Comparison of ENCODE assay signal across 1 cellular context in genomic region chr1:6603851-6604558, GRCh38.
TF ChIP-seq lines count a peak whose summit lies in the region.

No MANE protein-coding gene starts in this region.

TF ChIP-seq in HepG2, 621 proteins besides CTCF, POLR2A, EP300 and RAD21 (continued from another document and continues in another):
- TF ChIP-seq, protein P1, sequence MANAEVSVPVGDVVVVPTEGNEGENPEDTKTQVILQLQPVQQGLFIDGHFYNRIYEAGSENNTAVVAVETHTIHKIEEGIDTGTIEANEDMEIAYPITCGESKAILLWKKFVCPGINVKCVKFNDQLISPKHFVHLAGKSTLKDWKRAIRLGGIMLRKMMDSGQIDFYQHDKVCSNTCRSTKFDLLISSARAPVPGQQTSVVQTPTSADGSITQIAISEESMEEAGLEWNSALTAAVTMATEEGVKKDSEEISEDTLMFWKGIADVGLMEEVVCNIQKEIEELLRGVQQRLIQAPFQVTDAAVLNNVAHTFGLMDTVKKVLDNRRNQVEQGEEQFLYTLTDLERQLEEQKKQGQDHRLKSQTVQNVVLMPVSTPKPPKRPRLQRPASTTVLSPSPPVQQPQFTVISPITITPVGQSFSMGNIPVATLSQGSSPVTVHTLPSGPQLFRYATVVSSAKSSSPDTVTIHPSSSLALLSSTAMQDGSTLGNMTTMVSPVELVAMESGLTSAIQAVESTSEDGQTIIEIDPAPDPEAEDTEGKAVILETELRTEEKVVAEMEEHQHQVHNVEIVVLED (CRISPR knock-in tag; IDR thresholded peaks at IDR 0.05; ENCODE audit: borderline replicate concordance): 0 out of 2 replicates have a peak, but pooled peaks have one; percentile 25
- TF ChIP-seq TMF1 (CRISPR knock-in tag; IDR thresholded peaks at IDR 0.05; ENCODE audit: low read depth) (no peak; the same call in 1 of the 2 replicates), TFDP2 (CRISPR knock-in tag; IDR thresholded peaks at IDR 0.05) (peak; percentile 58), NFKBIZ (CRISPR knock-in tag; IDR thresholded peaks at IDR 0.05) (no peak; the same call in 1 of the 2 replicates), RNF219 (CRISPR knock-in tag; IDR thresholded peaks at IDR 0.05) (no peak; the same call in 1 of the 2 replicates), SIN3B (IDR thresholded peaks at IDR 0.05; ENCODE audit: low read length) (no peak), ZNF251 (CRISPR knock-in tag; IDR thresholded peaks at IDR 0.05) (no peak), HOXA3 (CRISPR knock-in tag; IDR thresholded peaks at IDR 0.05) (peak; percentile 70), ZNF614 (CRISPR knock-in tag; IDR thresholded peaks at IDR 0.05; ENCODE audit: borderline replicate concordance) (no peak), ZBTB7B (CRISPR knock-in tag; IDR thresholded peaks at IDR 0.05) (0 out of 2 replicates have a peak, but pooled peaks have one; percentile 47), ZNF33A (CRISPR knock-in tag; IDR thresholded peaks at IDR 0.05; ENCODE audit: borderline replicate concordance) (no peak; the same call in 1 of the 2 replicates), TBX3 (IDR thresholded peaks at IDR 0.05; ENCODE audit: borderline replicate concordance) (no peak), HCFC1 (IDR thresholded peaks at IDR 0.05; ENCODE audit: low read depth, low read length) (peak; percentile 13; the same call in 1 of the 2 replicates), ZNF772 (CRISPR knock-in tag; IDR thresholded peaks at IDR 0.05) (no peak), HHEX (CRISPR knock-in tag; IDR thresholded peaks at IDR 0.05) (no peak), ZSCAN22 (CRISPR knock-in tag; IDR thresholded peaks at IDR 0.05) (no peak), ZMYM2 (CRISPR knock-in tag; IDR thresholded peaks at IDR 0.05) (no peak), PAX8 (CRISPR knock-in tag; IDR thresholded peaks at IDR 0.05; ENCODE audit: borderline replicate concordance) (0 out of 2 replicates have a peak, but pooled peaks have one; percentile 27), ZNF24 (IDR thresholded peaks at IDR 0.05) (no peak), ZNF782 (CRISPR knock-in tag; IDR thresholded peaks at IDR 0.05; ENCODE audit: borderline replicate concordance) (no peak), ZNF296 (CRISPR knock-in tag; conservative IDR thresholded peaks at IDR 0.05) (no peak), ZSCAN21 (CRISPR knock-in tag; IDR thresholded peaks at IDR 0.05; ENCODE audit: borderline replicate concordance) (no peak), GABPB1 (CRISPR knock-in tag; IDR thresholded peaks at IDR 0.05) (peak; percentile 41), ZSCAN30 (CRISPR knock-in tag; IDR thresholded peaks at IDR 0.05) (no peak), ZNF33B (CRISPR knock-in tag; IDR thresholded peaks at IDR 0.05) (no peak), HINFP (CRISPR knock-in tag; IDR thresholded peaks at IDR 0.05; ENCODE audit: low read depth) (no peak), MTA1 (CRISPR knock-in tag; IDR thresholded peaks at IDR 0.05; ENCODE audit: borderline replicate concordance) (no peak), DBP (CRISPR knock-in tag; IDR thresholded peaks at IDR 0.05; ENCODE audit: not compliant biosample characterization) (no peak), PTBP1 (IDR thresholded peaks at IDR 0.05; ENCODE audit: low read depth, low read length, poor library complexity, severe bottlenecking) (no peak), SAP130 (CRISPR knock-in tag; IDR thresholded peaks at IDR 0.05; ENCODE audit: low read depth) (peak; percentile 88), CC2D1A (CRISPR knock-in tag; IDR thresholded peaks at IDR 0.05) (no peak), ZNF274 (CRISPR knock-in tag; IDR thresholded peaks at IDR 0.05) (no peak), ZKSCAN5 (CRISPR knock-in tag; IDR thresholded peaks at IDR 0.05) (no peak), ZNF121 (CRISPR knock-in tag; IDR thresholded peaks at IDR 0.05) (0 out of 2 replicates have a peak, but pooled peaks have one; percentile 5), ZFP36L2 (CRISPR knock-in tag; IDR thresholded peaks at IDR 0.05) (no peak), ZNF850 (CRISPR knock-in tag; conservative IDR thresholded peaks at IDR 0.05) (no peak), SMARCE1 (IDR thresholded peaks at IDR 0.05; ENCODE audit: borderline replicate concordance) (no peak), ZNF253 (CRISPR knock-in tag; IDR thresholded peaks at IDR 0.05; ENCODE audit: borderline replicate concordance) (no peak), ZNF577 (CRISPR knock-in tag; IDR thresholded peaks at IDR 0.05; ENCODE audit: borderline replicate concordance, low read depth) (no peak), POLR2AphosphoS2 (IDR thresholded peaks at IDR 0.05; ENCODE audit: low read depth, low read length) (no peak; the same call in 1 of the 2 replicates), ZNF678 (CRISPR knock-in tag; IDR thresholded peaks at IDR 0.05) (no peak), HNRNPLL (IDR thresholded peaks at IDR 0.05; ENCODE audit: low read depth, low read length, poor library complexity, severe bottlenecking) (peak; percentile 26), KLF12 (CRISPR knock-in tag; IDR thresholded peaks at IDR 0.05; ENCODE audit: borderline replicate concordance) (0 out of 2 replicates have a peak, but pooled peaks have one; percentile 9), FOSL1 (CRISPR knock-in tag; IDR thresholded peaks at IDR 0.05; ENCODE audit: borderline replicate concordance) (no peak), REXO4 (CRISPR knock-in tag; IDR thresholded peaks at IDR 0.05; ENCODE audit: borderline replicate concordance) (no peak), STAT5B (CRISPR knock-in tag; IDR thresholded peaks at IDR 0.05) (0 out of 2 replicates have a peak, but pooled peaks have one; percentile 36), ZFP82 (CRISPR knock-in tag; IDR thresholded peaks at IDR 0.05; ENCODE audit: borderline replicate concordance) (no peak), MTF2 (CRISPR knock-in tag; IDR thresholded peaks at IDR 0.05; ENCODE audit: borderline replicate concordance) (no peak), ZBTB7A (CRISPR knock-in tag; IDR thresholded peaks at IDR 0.05) (no peak), ZBTB37 (CRISPR knock-in tag; IDR thresholded peaks at IDR 0.05) (no peak), ZFP90 (CRISPR knock-in tag; IDR thresholded peaks at IDR 0.05; ENCODE audit: borderline replicate concordance) (peak; percentile 39; the same call in 1 of the 2 replicates)
- TF ChIP-seq, protein P2, sequence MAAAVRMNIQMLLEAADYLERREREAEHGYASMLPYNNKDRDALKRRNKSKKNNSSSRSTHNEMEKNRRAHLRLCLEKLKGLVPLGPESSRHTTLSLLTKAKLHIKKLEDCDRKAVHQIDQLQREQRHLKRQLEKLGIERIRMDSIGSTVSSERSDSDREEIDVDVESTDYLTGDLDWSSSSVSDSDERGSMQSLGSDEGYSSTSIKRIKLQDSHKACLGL (CRISPR knock-in tag; IDR thresholded peaks at IDR 0.05): no peak; the same call in 1 of the 2 replicates
- TF ChIP-seq, protein P3, sequence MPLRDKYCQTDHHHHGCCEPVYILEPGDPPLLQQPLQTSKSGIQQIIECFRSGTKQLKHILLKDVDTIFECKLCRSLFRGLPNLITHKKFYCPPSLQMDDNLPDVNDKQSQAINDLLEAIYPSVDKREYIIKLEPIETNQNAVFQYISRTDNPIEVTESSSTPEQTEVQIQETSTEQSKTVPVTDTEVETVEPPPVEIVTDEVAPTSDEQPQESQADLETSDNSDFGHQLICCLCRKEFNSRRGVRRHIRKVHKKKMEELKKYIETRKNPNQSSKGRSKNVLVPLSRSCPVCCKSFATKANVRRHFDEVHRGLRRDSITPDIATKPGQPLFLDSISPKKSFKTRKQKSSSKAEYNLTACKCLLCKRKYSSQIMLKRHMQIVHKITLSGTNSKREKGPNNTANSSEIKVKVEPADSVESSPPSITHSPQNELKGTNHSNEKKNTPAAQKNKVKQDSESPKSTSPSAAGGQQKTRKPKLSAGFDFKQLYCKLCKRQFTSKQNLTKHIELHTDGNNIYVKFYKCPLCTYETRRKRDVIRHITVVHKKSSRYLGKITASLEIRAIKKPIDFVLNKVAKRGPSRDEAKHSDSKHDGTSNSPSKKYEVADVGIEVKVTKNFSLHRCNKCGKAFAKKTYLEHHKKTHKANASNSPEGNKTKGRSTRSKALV (CRISPR knock-in tag; IDR thresholded peaks at IDR 0.05): 0 out of 2 replicates have a peak, but pooled peaks have one; percentile 51
- TF ChIP-seq, protein P4, sequence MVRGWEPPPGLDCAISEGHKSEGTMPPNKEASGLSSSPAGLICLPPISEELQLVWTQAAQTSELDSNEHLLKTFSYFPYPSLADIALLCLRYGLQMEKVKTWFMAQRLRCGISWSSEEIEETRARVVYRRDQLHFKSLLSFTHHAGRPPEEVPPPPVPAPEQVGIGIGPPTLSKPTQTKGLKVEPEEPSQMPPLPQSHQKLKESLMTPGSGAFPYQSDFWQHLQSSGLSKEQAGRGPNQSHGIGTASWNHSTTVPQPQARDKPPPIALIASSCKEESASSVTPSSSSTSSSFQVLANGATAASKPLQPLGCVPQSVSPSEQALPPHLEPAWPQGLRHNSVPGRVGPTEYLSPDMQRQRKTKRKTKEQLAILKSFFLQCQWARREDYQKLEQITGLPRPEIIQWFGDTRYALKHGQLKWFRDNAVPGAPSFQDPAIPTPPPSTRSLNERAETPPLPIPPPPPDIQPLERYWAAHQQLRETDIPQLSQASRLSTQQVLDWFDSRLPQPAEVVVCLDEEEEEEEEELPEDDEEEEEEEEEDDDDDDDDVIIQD (CRISPR knock-in tag; IDR thresholded peaks at IDR 0.05; ENCODE audit: low read depth): 0 out of 2 replicates have a peak, but pooled peaks have one; percentile 18
